ENCODE assay signal across 25 cellular contexts in genomic region chr12:110550981-110551380, GRCh38.
"Had no signal": no experiment of that assay in that cellular context is flagged by ENCODE, and none has a peak within 500 bp of the region (broad histone marks: within the 10 kb centered on the region; RNA-seq: fewer than 3 reads in every experiment).

No MANE protein-coding gene starts in this region.

- ATAC-seq: activated CD4-positive, CD25-positive, alpha-beta regulatory T cell treated with anti-CD3 and anti-CD28 coated beads, Interleukin-2, amount 50 U/mL, for 24 hours; activated CD8-positive, alpha-beta memory T cell treated with anti-CD3 and anti-CD28 coated beads, Interleukin-2, amount 10 ng/mL, durations not matched to agents 7 days and 5 days; activated CD8-positive, alpha-beta T cell treated with anti-CD3 and anti-CD28 coated beads for 36 hours; heart right ventricle; left cardiac atrium; lower lobe of right lung; naive thymus-derived CD4-positive, alpha-beta T cell; right cardiac atrium; stimulated activated effector memory CD8-positive, alpha-beta T cell treated with anti-CD3 and anti-CD28 coated beads, Interleukin-12 subunit alpha, Interleukin-12 subunit beta, amount 100 ng/mL, for 72 hours had no signal

- H3K9me3 ChIP-seq: esophagus squamous epithelium, heart right ventricle, lower lobe of right lung, prostate gland, stomach, suprapubic skin, tibial nerve had no signal

- H3K36me3 ChIP-seq: prostate gland, tibial nerve had no signal

- H3K9me3 Mint-ChIP-seq: activated CD4-positive, alpha-beta T cell treated with anti-CD3 and anti-CD28 coated beads, Interleukin-2, amount 10 ng/mL, durations not matched to agents 24 days and 14 days; activated CD8-positive, alpha-beta T cell treated with anti-CD3 and anti-CD28 coated beads for 36 hours; activated naive CD8-positive, alpha-beta T cell treated with anti-CD3 and anti-CD28 coated beads, Interleukin-2, amount 10 ng/mL, durations not matched to agents 7 days and 5 days; naive thymus-derived CD4-positive, alpha-beta T cell; stimulated activated effector memory CD8-positive, alpha-beta T cell treated with anti-CD3 and anti-CD28 coated beads, Interleukin-12 subunit alpha, Interleukin-12 subunit beta, amount 100 ng/mL, for 72 hours; T-helper 2 cell treated with Interferon-gamma antibody and Interleukin-4, amounts not matched to agents 5 μg/mL and 100 μg/mL, for 36 hours had no signal

- H3K4me3 Mint-ChIP-seq: activated CD4-positive, alpha-beta T cell treated with anti-CD3 and anti-CD28 coated beads, Interleukin-2, amount 10 ng/mL, durations not matched to agents 24 days and 14 days; activated CD8-positive, alpha-beta memory T cell treated with anti-CD3 and anti-CD28 coated beads, Interleukin-2, amount 10 ng/mL, durations not matched to agents 7 days and 5 days; activated CD8-positive, alpha-beta T cell treated with anti-CD3 and anti-CD28 coated beads for 36 hours; activated naive CD8-positive, alpha-beta T cell treated with anti-CD3 and anti-CD28 coated beads, Interleukin-2, amount 10 ng/mL, durations not matched to agents 7 days and 5 days; naive thymus-derived CD4-positive, alpha-beta T cell; stimulated activated effector memory CD8-positive, alpha-beta T cell treated with anti-CD3 and anti-CD28 coated beads, Interleukin-12 subunit alpha, Interleukin-12 subunit beta, amount 100 ng/mL, for 72 hours; T-helper 2 cell treated with Interferon-gamma antibody and Interleukin-4, amounts not matched to agents 5 μg/mL and 100 μg/mL, for 36 hours had no signal

- H3K27me3 ChIP-seq: esophagus squamous epithelium, heart right ventricle, stomach, suprapubic skin, tibial nerve had no signal

- H3K27ac Mint-ChIP-seq: activated CD4-positive, alpha-beta T cell treated with anti-CD3 and anti-CD28 coated beads, Interleukin-2, amount 10 ng/mL, durations not matched to agents 24 days and 14 days; activated CD8-positive, alpha-beta memory T cell treated with anti-CD3 and anti-CD28 coated beads, Interleukin-2, amount 10 ng/mL, durations not matched to agents 7 days and 5 days; activated CD8-positive, alpha-beta T cell treated with anti-CD3 and anti-CD28 coated beads for 36 hours; activated naive CD8-positive, alpha-beta T cell treated with anti-CD3 and anti-CD28 coated beads, Interleukin-2, amount 10 ng/mL, durations not matched to agents 7 days and 5 days; stimulated activated effector memory CD8-positive, alpha-beta T cell treated with anti-CD3 and anti-CD28 coated beads, Interleukin-12 subunit alpha, Interleukin-12 subunit beta, amount 100 ng/mL, for 72 hours; T-helper 2 cell treated with Interferon-gamma antibody and Interleukin-4, amounts not matched to agents 5 μg/mL and 100 μg/mL, for 36 hours had no signal

- DNase-seq: activated CD4-positive, alpha-beta T cell treated with anti-CD3 and anti-CD28 coated beads, Interleukin-2, amount 10 ng/mL, durations not matched to agents 24 days and 14 days; activated CD8-positive, alpha-beta memory T cell treated with anti-CD3 and anti-CD28 coated beads, Interleukin-2, amount 10 ng/mL, durations not matched to agents 7 days and 5 days; activated CD8-positive, alpha-beta T cell treated with anti-CD3 and anti-CD28 coated beads for 36 hours; activated naive CD4-positive, alpha-beta T cell treated with Interleukin-2 at 50 U/mL for 16 hours; activated naive CD8-positive, alpha-beta T cell treated with anti-CD3 and anti-CD28 coated beads, Interleukin-2, amount 10 ng/mL, durations not matched to agents 7 days and 5 days; amniotic stem cell; cerebellar nuclear complex; esophagus squamous epithelium; heart right ventricle; islet precursor cell; left cardiac atrium; lower lobe of right lung; naive thymus-derived CD4-positive, alpha-beta T cell; right cardiac atrium; stimulated activated CD4-positive, alpha-beta T cell treated with anti-CD3 and anti-CD28 coated beads, Interleukin-12 subunit alpha, Interleukin-12 subunit beta, amount 100 ng/mL, for 4 hours; stimulated activated CD4-positive, alpha-beta T cell treated with anti-CD3 and anti-CD28 coated beads, Interleukin-1b, Interleukin-23, amount 100 ng/mL, for 48 hours; stomach had no signal

- H3K27me3 Mint-ChIP-seq: activated CD4-positive, alpha-beta T cell treated with anti-CD3 and anti-CD28 coated beads, Interleukin-2, amount 10 ng/mL, durations not matched to agents 24 days and 14 days; activated CD8-positive, alpha-beta memory T cell treated with anti-CD3 and anti-CD28 coated beads, Interleukin-2, amount 10 ng/mL, durations not matched to agents 7 days and 5 days; activated CD8-positive, alpha-beta T cell treated with anti-CD3 and anti-CD28 coated beads for 36 hours; activated naive CD8-positive, alpha-beta T cell treated with anti-CD3 and anti-CD28 coated beads, Interleukin-2, amount 10 ng/mL, durations not matched to agents 7 days and 5 days; naive thymus-derived CD4-positive, alpha-beta T cell had no signal

- H3K4me3 ChIP-seq: coronary artery, esophagus squamous epithelium, heart right ventricle, lower lobe of right lung, prostate gland, stomach, suprapubic skin, tibial nerve had no signal

- H3K27ac ChIP-seq: coronary artery, lower lobe of right lung, prostate gland, suprapubic skin, tibial nerve, VCaP had no signal
